7 cellular contexts compared by ENCODE assay signal in the genomic region with DNA sequence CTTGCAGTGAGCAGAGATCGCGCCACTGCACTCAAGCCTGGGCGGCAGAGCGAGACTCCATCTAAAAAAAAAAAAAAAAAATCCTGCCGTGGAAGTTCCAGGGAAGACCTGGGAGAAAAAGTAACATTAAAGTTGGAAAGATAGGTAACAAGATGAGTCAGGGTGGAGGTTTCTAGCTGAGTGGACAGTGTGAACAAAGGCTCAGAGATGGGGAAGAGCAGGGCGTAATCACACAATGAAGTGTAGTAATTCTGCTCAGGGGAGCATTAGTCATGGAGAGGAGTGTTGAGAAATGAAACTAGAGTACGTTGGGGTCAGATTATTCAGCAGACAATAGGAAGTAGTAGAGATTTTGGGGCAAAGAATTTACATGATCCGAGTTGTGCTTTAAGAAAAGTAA. TPM values are rescaled to one million over a fixed set of nuclear protein-coding genes. Genes with fewer than 3 reads are reported as not detected.
A peak's percentile ranks its signal among the peaks of the same experiment; 100 is the strongest.
DNase-seq lines count a peak whose midpoint lies in the region; ATAC-seq, FAIRE-seq and TF ChIP-seq lines count a peak whose summit lies in the region.

No MANE protein-coding gene starts in this region.

- H3K36me3 ChIP-seq in OCI-LY7 (ENCODE audit: insufficient read depth, low read length): no peaks in the 10 kb centered on the region
- no peaks in the 10 kb centered on the region for H3K36me3 ChIP-seq in keratinocyte (ENCODE audit: control insufficient read depth in 2 of 2, extremely low read depth in 1 of 2, insufficient read depth in 2 of 2, low read length in 2 of 2)

- H3K4me3 ChIP-seq in OCI-LY7 (ENCODE audit: low read depth, low read length, poor library complexity, severe bottlenecking): no peak overlapping the region
- no peak overlapping the region for H3K4me3 ChIP-seq in keratinocyte (ENCODE audit: control insufficient read depth in 2 of 3, extremely low read depth in 1 of 3, insufficient read depth in 2 of 3, low read depth in 1 of 3, low read length in 3 of 3)

- H3K9me3 ChIP-seq in OCI-LY7 (ENCODE audit: low read length) (no peaks in the 10 kb centered on the region), keratinocyte (ENCODE audit: control insufficient read depth, low read depth, low read length) (no peaks in the 10 kb centered on the region)

- ATAC-seq in GM18907 (IDR thresholded peaks at IDR 0.05; ENCODE audit: unreplicated experiment) (peak; percentile 81), HG02870 (IDR thresholded peaks at IDR 0.05; ENCODE audit: unreplicated experiment) (peak; percentile 99)

- POLR2A ChIA-PET in OCI-LY7 (lab: Charles Lee): interaction anchor here (0.7 to 0.8 kb wide), 4 partner anchors 17 to 157 kb away, joined by 3 to 5 read pairs (median 3); no protein-coding TSS in a partner anchor

- intact Hi-C loops in OCI-LY7 (cut with micrococcal nuclease; ENCODE audit: unreplicated experiment): no loop called here

- H4K20me1 ChIP-seq in OCI-LY7 (ENCODE audit: insufficient read depth, low read length) (no peaks in the 10 kb centered on the region), keratinocyte (ENCODE audit: control insufficient read depth, extremely low read depth, insufficient read depth, low read length) (no peaks in the 10 kb centered on the region)

- no peak for DNase-seq in OCI-LY7 (ENCODE audit: low spot score)
- peak; percentile 52 for DNase-seq in keratinocyte (ENCODE audit: low read depth, low spot score)
- no peak for DNase-seq in T1000 (lab: John Stamatoyannopoulos, UW)
- DNase-seq in foreskin melanocyte: no peak
- no peak for DNase-seq in NCI-H1105 treated with DMSO at 0.1 percent for 48 hours (lab: John Stamatoyannopoulos, UW)

- no peak overlapping the region for H2AFZ ChIP-seq in OCI-LY7 (ENCODE audit: low read length)
- no peak overlapping the region for H2AFZ ChIP-seq in keratinocyte (ENCODE audit: control insufficient read depth, low read length)

- CTCF ChIA-PET in OCI-LY7 (lab: Charles Lee; ENCODE audit: unreplicated experiment): no interaction called here

- no TSS peak for BruUV-seq in OCI-LY7 (replicated peaks; lab: Mats Ljungman, UMichigan)

- H3K79me2 ChIP-seq in OCI-LY7 (ENCODE audit: insufficient read depth, low read depth, low read length) (no peaks in the 10 kb centered on the region), keratinocyte (ENCODE audit: control insufficient read depth, insufficient read depth, low read length) (no peaks in the 10 kb centered on the region)

- H3K4me1 ChIP-seq in OCI-LY7 (ENCODE audit: insufficient read depth, low read length, poor library complexity, severe bottlenecking) (no peaks in the 10 kb centered on the region), keratinocyte (ENCODE audit: control insufficient read depth, extremely low read depth, insufficient read depth, low read length) (peaks cover 24% of the 10 kb centered on the region)

- no peak for TF ChIP-seq CTCF in OCI-LY7 (conservative IDR thresholded peaks at IDR 0.05; ENCODE audit: low read length)
- TF ChIP-seq CTCF in keratinocyte (optimal IDR thresholded peaks at IDR 0.05 in 1 of 3, IDR thresholded peaks at IDR 0.05 in 1 of 3, conservative IDR thresholded peaks at IDR 0.05 in 1 of 3; ENCODE audit: extremely low read depth in 1 of 3, insufficient read depth in 2 of 3, low read length in 3 of 3): no peak

- FAIRE-seq in keratinocyte (lab: Jason Lieb, UNC): peak; percentile 97

- H3K27me3 ChIP-seq in keratinocyte (ENCODE audit: control insufficient read depth, extremely low read depth, insufficient read depth, low read length): no peaks in the 10 kb centered on the region

- H3K27ac ChIP-seq in OCI-LY7 (ENCODE audit: low read depth, low read length, poor library complexity, severe bottlenecking) (no peak overlapping the region), keratinocyte (ENCODE audit: control insufficient read depth, insufficient read depth, low read length) (peak overlapping the region; percentile 59)

- H3K4me2 ChIP-seq in OCI-LY7 (ENCODE audit: low read length): peak overlapping the region; percentile 23; the same call in 1 of the 2 replicates
- peak overlapping the region; percentile 40 for H3K4me2 ChIP-seq in keratinocyte (ENCODE audit: control insufficient read depth, extremely low read depth, insufficient read depth, low read depth, low read length)

- H3K9me1 ChIP-seq in keratinocyte (ENCODE audit: control insufficient read depth, extremely low read depth, insufficient read depth, low read length): no peaks in the 10 kb centered on the region

- dilution Hi-C loops in keratinocyte (cut with MboI; ENCODE audit: extremely low pct_ligation_motif_present, low sequenced_read_pairs): no loop called here

- H3K9me2 ChIP-seq in OCI-LY7 (ENCODE audit: insufficient read depth, low read length): no peaks in the 10 kb centered on the region

- no peak overlapping the region for H3K9ac ChIP-seq in keratinocyte (ENCODE audit: control insufficient read depth, extremely low read depth, insufficient read depth, low read length)

RNA-seq across cellular contexts. Expression of a gene that starts 21.6 kb away (rescaled TPM):
- total RNA-seq in OCI-LY7 (2014; rRNA removed; shearing (Covaris generic)): 3.4 and 4.4 TPM in 2 replicates
- 6.3 and 7.2 TPM in 2 replicates for total RNA-seq in OCI-LY7 (2022)
- polyA plus RNA-seq in keratinocyte: 9.5 to 17.5 TPM (median 15.9 TPM) in 3 replicates
- polyA plus RNA-seq in keratinocyte (2011; ENCODE audit: low read depth): 25.5 TPM
- 14.2 and 23.6 TPM in 2 replicates for polyA plus RNA-seq in keratinocyte (2011; cell fraction: cytosol; rRNA removed)
- polyA plus RNA-seq in keratinocyte (2011; cell fraction: nucleus; rRNA removed): 12.6 and 15.4 TPM in 2 replicates
- 22.6 and 35.5 TPM in 2 replicates for polyA plus RNA-seq in keratinocyte (2012; ENCODE audit: low replicate concordance)
- polyA minus RNA-seq in keratinocyte: 6.2 to 11.4 TPM (median 6.9 TPM) in 3 replicates
- polyA minus RNA-seq in keratinocyte (2011; cell fraction: cytosol; rRNA and poly(A)+ RNA removed): 9.4 TPM
- 10.4 and 19.6 TPM in 2 replicates for polyA minus RNA-seq in keratinocyte (2011; cell fraction: nucleus; rRNA and poly(A)+ RNA removed)
